ENCODE assay signal across 8 cellular contexts in genomic region chr1:204507317-204508105, GRCh38. TPM values are rescaled to one million over a fixed set of nuclear protein-coding genes. Genes with fewer than 3 reads are reported as not detected.
DNase-seq lines count a peak whose midpoint lies in the region; ATAC-seq, FAIRE-seq and TF ChIP-seq lines count a peak whose summit lies in the region.

No MANE protein-coding gene starts in this region.

- peak overlapping the region; percentile 86 for H3K4me2 ChIP-seq in PC-3 (ENCODE audit: low read length)

- H3K27ac Mint-ChIP-seq in stimulated activated memory B cell treated with anti-CD40 and anti-IgM and Interleukin-4, amounts not matched to agents 10 μg/mL and 1 μg/mL and 100 μg/mL, for 72 hours = peak overlapping the region; percentile 98

- H3K4me1 ChIP-seq in A673 (ENCODE audit: insufficient read depth, low read length, poor library complexity, severe bottlenecking) (peaks cover 24% of the 10 kb centered on the region), PC-3 (ENCODE audit: insufficient read depth, low read length) (peaks cover 23% of the 10 kb centered on the region)

- H3K4me3 ChIP-seq in A673 (ENCODE audit: low read depth, low read length, poor library complexity, severe bottlenecking) (peak overlapping the region; percentile 59), PC-3 (ENCODE audit: low read length) (peak overlapping the region; percentile 76), bronchial epithelial cell (ENCODE audit: low read depth, low read length) (peak overlapping the region; percentile 42), kidney epithelial cell (ENCODE audit: low read depth, low read length) (peak overlapping the region; percentile 37)

- peaks cover 44% of the 10 kb centered on the region for H3K4me1 Mint-ChIP-seq in stimulated activated memory B cell treated with anti-CD40 and anti-IgM and Interleukin-4, amounts not matched to agents 10 μg/mL and 1 μg/mL and 100 μg/mL, for 72 hours

- CTCF ChIA-PET in A673 (lab: Charles Lee) (interaction anchor here (1.1 to 1.6 kb wide), 3 partner anchors 62 to 299 kb away, joined by 3 to 13 read pairs (median 5); no protein-coding TSS in a partner anchor), PC-3 (lab: Charles Lee) (interaction anchor here (0.5 to 2.7 kb wide), 8 partner anchors 9 to 672 kb away, joined by 3 to 21 read pairs (median 4); partner anchors contain the start of gene MDM4)

- TF ChIP-seq CTCF in A673 (conservative IDR thresholded peaks at IDR 0.05; ENCODE audit: low read depth, low read length) = no peak
- no peak for TF ChIP-seq CTCF in PC-3 (conservative IDR thresholded peaks at IDR 0.05; ENCODE audit: low read depth, low read length)
- TF ChIP-seq CTCF in bronchial epithelial cell (IDR thresholded peaks at IDR 0.05; ENCODE audit: insufficient read depth, low read length, severe bottlenecking) = no peak
- TF ChIP-seq CTCF in kidney epithelial cell (IDR thresholded peaks at IDR 0.05; ENCODE audit: insufficient read depth, low read length, poor library complexity, severe bottlenecking) = no peak

- no peaks in the 10 kb centered on the region for H4K20me1 ChIP-seq in PC-3 (ENCODE audit: low read length)

- H3K9me3 Mint-ChIP-seq in stimulated activated memory B cell treated with anti-CD40 and anti-IgM and Interleukin-4, amounts not matched to agents 10 μg/mL and 1 μg/mL and 100 μg/mL, for 72 hours = peaks cover 2% of the 10 kb centered on the region

- intact Hi-C loops in A673 (cut with micrococcal nuclease; ENCODE audit: unreplicated experiment) (loop anchor here (5.0 kb wide), 1 partner anchor 645 kb away; the partner anchor contains the start of gene SNRPE), PC-3 (cut with micrococcal nuclease) (loop anchor here (1.0 to 2.0 kb wide), 2 partner anchors 9 to 299 kb away; partner anchors contain the start of gene MDM4)

- peak; percentile 89 for DNase-seq in A673 (ENCODE audit: low spot score)
- peak; percentile 22 for DNase-seq in GF-D8 (lab: John Stamatoyannopoulos, UW)
- peak; percentile 77 for DNase-seq in HT1080 (ENCODE audit: low read depth)
- DNase-seq in PC-3 = peak; percentile 86
- peak; percentile 15 for DNase-seq in bronchial epithelial cell (ENCODE audit: low read depth)
- no peak for DNase-seq in kidney epithelial cell (ENCODE audit: low read depth)
- no peak for DNase-seq in NCI-H1048 (lab: John Stamatoyannopoulos, UW)

- H3K36me3 Mint-ChIP-seq in stimulated activated memory B cell treated with anti-CD40 and anti-IgM and Interleukin-4, amounts not matched to agents 10 μg/mL and 1 μg/mL and 100 μg/mL, for 72 hours = no peaks in the 10 kb centered on the region

- H3K79me2 ChIP-seq in PC-3 (ENCODE audit: low read length) = no peaks in the 10 kb centered on the region

- FAIRE-seq in bronchial epithelial cell (lab: Jason Lieb, UNC) = no peak

- H3K4me3 Mint-ChIP-seq in stimulated activated memory B cell treated with anti-CD40 and anti-IgM and Interleukin-4, amounts not matched to agents 10 μg/mL and 1 μg/mL and 100 μg/mL, for 72 hours = peak overlapping the region; percentile 83

- peaks cover 4% of the 10 kb centered on the region for H3K27me3 ChIP-seq in A673 (replicated peaks; ENCODE audit: insufficient read depth, low read depth, low read length, poor library complexity)
- H3K27me3 ChIP-seq in PC-3 (ENCODE audit: low read length) = no peaks in the 10 kb centered on the region
- no peaks in the 10 kb centered on the region for H3K27me3 ChIP-seq in bronchial epithelial cell (ENCODE audit: control insufficient read depth, insufficient read depth, low read length)
- no peaks in the 10 kb centered on the region for H3K27me3 ChIP-seq in kidney epithelial cell (ENCODE audit: control insufficient read depth, insufficient read depth, low read length)

- H3K9me3 ChIP-seq in A673 (ENCODE audit: low read depth, low read length, poor library complexity, severe bottlenecking) = no peaks in the 10 kb centered on the region
- no peaks in the 10 kb centered on the region for H3K9me3 ChIP-seq in PC-3 (ENCODE audit: low read length)

- H3F3A ChIP-seq in PC-3 (ENCODE audit: low read length, unreplicated experiment) = peaks cover 13% of the 10 kb centered on the region

- peak; percentile 44 for ATAC-seq in PC-3
- peak; percentile 32 for ATAC-seq in stimulated activated memory B cell treated with anti-CD40 and anti-IgM and Interleukin-4, amounts not matched to agents 10 μg/mL and 1 μg/mL and 100 μg/mL, for 72 hours

- peak overlapping the region; percentile 63 for H3K9ac ChIP-seq in PC-3 (ENCODE audit: low read length)

- H3K9me2 ChIP-seq in PC-3 (replicated peaks; ENCODE audit: low read length) = no peaks in the 10 kb centered on the region

- H3K36me3 ChIP-seq in A673 (ENCODE audit: insufficient read depth, low read length, poor library complexity, severe bottlenecking) (no peaks in the 10 kb centered on the region), PC-3 (ENCODE audit: low read depth, low read length) (no peaks in the 10 kb centered on the region), bronchial epithelial cell (ENCODE audit: control insufficient read depth, insufficient read depth, low read length) (no peaks in the 10 kb centered on the region), kidney epithelial cell (ENCODE audit: control insufficient read depth, insufficient read depth, low read length) (no peaks in the 10 kb centered on the region)

- H3K27me3 Mint-ChIP-seq in stimulated activated memory B cell treated with anti-CD40 and anti-IgM and Interleukin-4, amounts not matched to agents 10 μg/mL and 1 μg/mL and 100 μg/mL, for 72 hours = peaks cover 9% of the 10 kb centered on the region

- H3K27ac ChIP-seq in A673 (ENCODE audit: low read depth, low read length, poor library complexity, severe bottlenecking) = peak overlapping the region; percentile 97
- peak overlapping the region; percentile 59 for H3K27ac ChIP-seq in PC-3 (ENCODE audit: low read length)

- POLR2A ChIA-PET in A673 (lab: Charles Lee; ENCODE audit: low non-redundant PET) (interaction anchor here (0.7 to 0.8 kb wide), 2 partner anchors 8 to 985 kb away, joined by 3 to 5 read pairs; partner anchors contain the start of gene MDM4), PC-3 (lab: Charles Lee; ENCODE audit: unreplicated experiment) (interaction anchor here (0.6 to 3.5 kb wide), 4 partner anchors 8 to 94 kb away, joined by 3 to 43 read pairs (median 8); partner anchors contain the start of gene MDM4)

- H2AFZ ChIP-seq in PC-3 (ENCODE audit: low read length) = peak overlapping the region; percentile 89

- BruUV-seq in A673 (replicated peaks; lab: Mats Ljungman, UMichigan) = TSS peak; percentile 98
- TSS peak; percentile 99 for BruUV-seq in PC-3 (replicated peaks; lab: Mats Ljungman, UMichigan)

RNA-seq across cellular contexts. Expression of gene MDM4, which starts 8.7 kb away (rescaled TPM):
- 71.3 and 86.1 TPM in 2 replicates for total RNA-seq in A673 (2021)
- 7.5 and 9.2 TPM in 2 replicates for total RNA-seq in HT1080 (2014; rRNA removed; shearing (Covaris generic))
- 8.4 and 10.3 TPM in 2 replicates for polyA plus RNA-seq in HT1080 (2015; cell fraction: cytosol; rRNA removed)
- 62.8 and 86.8 TPM in 2 replicates for polyA plus RNA-seq in HT1080 (2015; cell fraction: nucleus; rRNA removed)
- total RNA-seq in PC-3 (2014; rRNA removed) = 36.3 and 55.7 TPM in 2 replicates
- total RNA-seq in bronchial epithelial cell = 23.4 and 25.3 TPM in 2 replicates
- 21.0 and 27.7 TPM in 2 replicates for total RNA-seq in kidney epithelial cell

RNA-seq across cellular contexts. Expression of gene PIK3C2B, which starts 12.9 kb away (rescaled TPM):
- 18.0 and 25.5 TPM in 2 replicates for total RNA-seq in A673 (2021)
- 2.8 and 4.6 TPM in 2 replicates for total RNA-seq in HT1080 (2014; rRNA removed; shearing (Covaris generic))
- 0.60 and 1.2 TPM in 2 replicates for polyA plus RNA-seq in HT1080 (2015; cell fraction: cytosol; rRNA removed)
- polyA plus RNA-seq in HT1080 (2015; cell fraction: nucleus; rRNA removed) = 2.2 and 2.9 TPM in 2 replicates
- 34.7 and 35.3 TPM in 2 replicates for total RNA-seq in PC-3 (2014; rRNA removed)
- 2.1 and 8.4 TPM in 2 replicates for total RNA-seq in bronchial epithelial cell
- total RNA-seq in kidney epithelial cell = 2.5 and 2.8 TPM in 2 replicates

Comparison
In these comparisons a context has a peak if more than half of its experiments do, and no peak if none do; other contexts are left out.
1. DNase-seq: peak in A673 (single experiment), GF-D8 (single experiment), HT1080 (single experiment), PC-3 (single experiment) and bronchial epithelial cell (single experiment); none in kidney epithelial cell (single experiment) and NCI-H1048 (single experiment).
2. Peak in every context shown above with its lines, with median percentiles within 50 percentile points of each other: H3K4me3 ChIP-seq.